Comparison of ENCODE assay signal across 1 cellular context in the genomic region with DNA sequence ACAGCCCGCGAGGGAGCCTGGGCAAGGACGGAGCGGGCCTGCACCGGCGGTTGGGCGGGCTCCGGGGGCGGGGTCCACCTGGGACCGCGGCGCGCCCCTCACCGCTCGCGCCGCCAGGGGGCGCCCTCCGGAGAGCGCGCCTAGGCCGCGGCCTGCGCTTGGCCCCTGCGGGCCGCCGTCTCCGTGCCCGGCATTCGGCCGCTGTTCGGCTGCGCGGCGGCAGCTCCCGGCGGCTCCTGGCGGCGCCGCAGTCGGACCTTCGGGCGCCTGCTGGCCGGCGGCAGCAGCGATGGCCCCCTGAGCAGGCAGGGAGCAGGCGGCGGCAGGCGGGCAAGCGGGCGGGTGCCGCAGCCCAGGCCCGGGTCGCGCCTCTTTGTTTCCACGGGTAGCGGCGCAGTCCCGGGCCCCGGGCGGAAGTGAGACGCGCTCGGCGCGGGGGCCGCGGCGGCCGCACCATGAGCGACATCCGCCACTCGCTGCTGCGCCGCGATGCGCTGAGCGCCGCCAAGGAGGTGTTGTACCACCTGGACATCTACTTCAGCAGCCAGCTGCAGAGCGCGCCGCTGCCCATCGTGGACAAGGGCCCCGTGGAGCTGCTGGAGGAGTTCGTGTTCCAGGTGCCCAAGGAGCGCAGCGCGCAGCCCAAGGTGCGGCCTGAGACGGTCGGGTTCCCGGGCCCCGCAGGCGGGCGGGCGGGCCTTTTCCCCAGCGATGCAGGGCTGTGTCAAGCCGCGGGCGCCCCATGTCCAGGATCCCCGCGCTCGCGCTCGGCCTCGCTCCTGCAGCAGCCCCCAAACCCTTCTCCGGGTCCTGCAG.
TF ChIP-seq lines count a peak whose summit lies in the region.

TSS of gene INTS15 (plus strand) at position 193 of the 816 bp plus-strand sequence. CDS start at position 456, 263 bp downstream.

TF ChIP-seq in HEK293, 187 proteins besides CTCF, POLR2A, EP300 and RAD21 (continued from another document and continues in another):
- TF ChIP-seq PATZ1 (tag by site-specific recombination; IDR thresholded peaks at IDR 0.05) (peak; percentile 56; the same call in 1 of the 2 replicates), HOXD13 (CRISPR knock-in tag; IDR thresholded peaks at IDR 0.05; ENCODE audit: borderline replicate concordance) (no peak), ZNF626 (tag by site-specific recombination; IDR thresholded peaks at IDR 0.05) (no peak; the same call in 1 of the 2 replicates), PRDM6 (tag by site-specific recombination; IDR thresholded peaks at IDR 0.05) (no peak), ZNF391 (tag by site-specific recombination; IDR thresholded peaks at IDR 0.05; ENCODE audit: borderline replicate concordance, low read depth) (no peak), ZNF16 (tag by site-specific recombination; IDR thresholded peaks at IDR 0.05; ENCODE audit: low read depth) (no peak), ZNF211 (tag by site-specific recombination; IDR thresholded peaks at IDR 0.05; ENCODE audit: low read depth) (no peak), ZNF785 (tag by site-specific recombination; IDR thresholded peaks at IDR 0.05) (no peak), ZBTB8A (tag by site-specific recombination; IDR thresholded peaks at IDR 0.05) (peak; percentile 73), ZNF677 (tag by site-specific recombination; IDR thresholded peaks at IDR 0.05) (peak; percentile 49; the same call in 1 of the 2 replicates), ZNF398 (tag by site-specific recombination; IDR thresholded peaks at IDR 0.05) (no peak), TSHZ1 (tag by site-specific recombination; IDR thresholded peaks at IDR 0.05; ENCODE audit: borderline replicate concordance) (no peak), ZBTB26 (tag by site-specific recombination; optimal IDR thresholded peaks at IDR 0.05) (peak; percentile 87), ZNF623 (tag by site-specific recombination; IDR thresholded peaks at IDR 0.05) (no peak), ZNF146 (tag by site-specific recombination; IDR thresholded peaks at IDR 0.05) (peak; percentile 4; the same call in 1 of the 2 replicates), ZNF24 (tag by site-specific recombination; IDR thresholded peaks at IDR 0.05) (no peak), HIC1 (tag by site-specific recombination; IDR thresholded peaks at IDR 0.05) (no peak), ZNF302 (tag by site-specific recombination; IDR thresholded peaks at IDR 0.05; ENCODE audit: low read depth) (no peak), ZNF692 (tag by site-specific recombination; IDR thresholded peaks at IDR 0.05) (peak; percentile 27; the same call in 1 of the 2 replicates), ZNF792 (tag by site-specific recombination; IDR thresholded peaks at IDR 0.05) (no peak), ZFHX2 (tag by site-specific recombination; conservative IDR thresholded peaks at IDR 0.05) (no peak), ZNF501 (tag by site-specific recombination; IDR thresholded peaks at IDR 0.05) (peak; percentile 52; the same call in 1 of the 2 replicates), FEZF1 (tag by site-specific recombination; IDR thresholded peaks at IDR 0.05) (no peak), ZNF544 (tag by site-specific recombination; IDR thresholded peaks at IDR 0.05) (no peak), ZNF121 (tag by site-specific recombination; IDR thresholded peaks at IDR 0.05) (peak; percentile 45; the same call in 1 of the 2 replicates), ZBTB17 (tag by site-specific recombination; IDR thresholded peaks at IDR 0.05) (0 out of 2 replicates have a peak, but pooled peaks have one; percentile 27), ZNF174 (tag by site-specific recombination; IDR thresholded peaks at IDR 0.05) (no peak), ZNF416 (tag by site-specific recombination; IDR thresholded peaks at IDR 0.05) (no peak), ZNF843 (tag by site-specific recombination; IDR thresholded peaks at IDR 0.05) (no peak), TRIM28 (IDR thresholded peaks at IDR 0.05; ENCODE audit: borderline replicate concordance, low read length) (no peak)
- TF ChIP-seq, protein P1, sequence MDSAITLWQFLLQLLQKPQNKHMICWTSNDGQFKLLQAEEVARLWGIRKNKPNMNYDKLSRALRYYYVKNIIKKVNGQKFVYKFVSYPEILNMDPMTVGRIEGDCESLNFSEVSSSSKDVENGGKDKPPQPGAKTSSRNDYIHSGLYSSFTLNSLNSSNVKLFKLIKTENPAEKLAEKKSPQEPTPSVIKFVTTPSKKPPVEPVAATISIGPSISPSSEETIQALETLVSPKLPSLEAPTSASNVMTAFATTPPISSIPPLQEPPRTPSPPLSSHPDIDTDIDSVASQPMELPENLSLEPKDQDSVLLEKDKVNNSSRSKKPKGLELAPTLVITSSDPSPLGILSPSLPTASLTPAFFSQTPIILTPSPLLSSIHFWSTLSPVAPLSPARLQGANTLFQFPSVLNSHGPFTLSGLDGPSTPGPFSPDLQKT (IDR thresholded peaks at IDR 0.05; ENCODE audit: borderline replicate concordance, low read depth, low read length), result peak; percentile 37; the same call in 1 of the 2 replicates
- TF ChIP-seq, protein P2, sequence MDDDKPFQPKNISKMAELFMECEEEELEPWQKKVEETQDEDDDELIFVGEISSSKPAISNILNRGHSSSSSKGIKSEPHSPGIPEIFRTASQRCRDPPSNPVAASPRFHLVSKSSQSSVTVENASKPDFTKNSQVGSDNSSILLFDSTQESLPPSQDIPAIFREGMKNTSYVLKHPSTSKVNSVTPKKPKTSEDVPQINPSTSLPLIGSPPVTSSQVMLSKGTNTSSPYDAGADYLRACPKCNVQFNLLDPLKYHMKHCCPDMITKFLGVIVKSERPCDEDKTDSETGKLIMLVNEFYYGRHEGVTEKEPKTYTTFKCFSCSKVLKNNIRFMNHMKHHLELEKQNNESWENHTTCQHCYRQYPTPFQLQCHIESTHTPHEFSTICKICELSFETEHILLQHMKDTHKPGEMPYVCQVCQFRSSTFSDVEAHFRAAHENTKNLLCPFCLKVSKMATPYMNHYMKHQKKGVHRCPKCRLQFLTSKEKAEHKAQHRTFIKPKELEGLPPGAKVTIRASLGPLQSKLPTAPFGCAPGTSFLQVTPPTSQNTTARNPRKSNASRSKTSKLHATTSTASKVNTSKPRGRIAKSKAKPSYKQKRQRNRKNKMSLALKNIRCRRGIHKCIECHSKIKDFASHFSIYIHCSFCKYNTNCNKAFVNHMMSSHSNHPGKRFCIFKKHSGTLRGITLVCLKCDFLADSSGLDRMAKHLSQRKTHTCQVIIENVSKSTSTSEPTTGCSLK (tag by site-specific recombination; IDR thresholded peaks at IDR 0.05), result no peak
- TF ChIP-seq, protein P3, sequence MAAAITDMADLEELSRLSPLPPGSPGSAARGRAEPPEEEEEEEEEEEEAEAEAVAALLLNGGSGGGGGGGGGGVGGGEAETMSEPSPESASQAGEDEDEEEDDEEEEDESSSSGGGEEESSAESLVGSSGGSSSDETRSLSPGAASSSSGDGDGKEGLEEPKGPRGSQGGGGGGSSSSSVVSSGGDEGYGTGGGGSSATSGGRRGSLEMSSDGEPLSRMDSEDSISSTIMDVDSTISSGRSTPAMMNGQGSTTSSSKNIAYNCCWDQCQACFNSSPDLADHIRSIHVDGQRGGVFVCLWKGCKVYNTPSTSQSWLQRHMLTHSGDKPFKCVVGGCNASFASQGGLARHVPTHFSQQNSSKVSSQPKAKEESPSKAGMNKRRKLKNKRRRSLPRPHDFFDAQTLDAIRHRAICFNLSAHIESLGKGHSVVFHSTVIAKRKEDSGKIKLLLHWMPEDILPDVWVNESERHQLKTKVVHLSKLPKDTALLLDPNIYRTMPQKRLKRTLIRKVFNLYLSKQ (tag by site-specific recombination; IDR thresholded peaks at IDR 0.05; ENCODE audit: borderline replicate concordance), result no peak
